Comparison of ENCODE assay signal across 8 cellular contexts in genomic region chr6:122877302-122877701, GRCh38.
"Had no signal": no experiment of that assay in that cellular context is flagged by ENCODE, and none has a peak within 500 bp of the region (broad histone marks: within the 10 kb centered on the region; RNA-seq: fewer than 3 reads in every experiment).

No MANE protein-coding gene starts in this region.

- H3K4me3 ChIP-seq: GM23338 had no signal

- H3K27ac Mint-ChIP-seq: GM23338, H9, IgD-negative memory B cell had no signal

- H3K4me1 Mint-ChIP-seq: IgD-negative memory B cell had no signal

- H3K4me2 ChIP-seq: GM23338 had no signal

- ATAC-seq: GM23338 had no signal

- H2AFZ ChIP-seq: GM23338 had no signal

- H3K36me3 Mint-ChIP-seq: IgD-negative memory B cell had no signal

- H3K4me3 Mint-ChIP-seq: GM23338, H9, IgD-negative memory B cell had no signal

- FAIRE-seq: H1, H54, HTR-8/SVneo had no signal

- DNase-seq: H9, HCEC 1CT, KG1 had no signal
